In the genomic region with DNA sequence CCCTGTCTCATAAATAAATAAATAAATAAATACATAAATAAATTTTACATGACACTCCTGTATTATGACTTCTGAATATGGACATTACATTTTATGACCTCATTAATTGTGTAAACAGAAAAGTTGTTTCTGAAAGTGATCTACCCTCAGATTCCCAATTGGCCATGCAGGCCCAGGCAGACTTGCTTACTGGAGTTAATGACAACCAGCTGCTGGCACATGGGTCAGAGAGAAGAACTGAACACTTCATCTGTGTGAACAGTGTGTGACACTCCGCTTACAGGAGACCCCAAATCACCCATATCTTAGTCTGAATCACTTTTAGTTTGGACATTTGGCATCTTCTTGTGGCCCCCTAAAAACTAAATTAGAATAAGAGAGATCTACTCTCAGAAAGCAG, we compare ENCODE assay signal across 19 cellular contexts.
"Had no signal": no experiment of that assay in that cellular context is flagged by ENCODE, and none has a peak within 500 bp of the region (broad histone marks: within the 10 kb centered on the region; RNA-seq: fewer than 3 reads in every experiment).

No MANE protein-coding gene starts in this region.

- H3K4me3 Mint-ChIP-seq: activated CD4-positive, alpha-beta T cell treated with anti-CD3 and anti-CD28 coated beads, Interleukin-2, amount 10 ng/mL, durations not matched to agents 24 days and 14 days; activated CD8-positive, alpha-beta T cell treated with anti-CD3 and anti-CD28 coated beads for 36 hours; activated T-cell treated with anti-CD3 and anti-CD28 coated beads, Interleukin-2, amount 50 U/mL, for 4 hours; dendritic cell treated with granulocyte-macrophage colony-stimulating factor and Interleukin-4, amounts not matched to agents 40 ng/mL and 50 ng/mL, for 4 days; natural killer cell; stimulated activated memory B cell treated with anti-CD40 and anti-IgM and Interleukin-4, amounts not matched to agents 10 μg/mL and 1 μg/mL and 100 μg/mL, for 72 hours had no signal

- H3K9me3 Mint-ChIP-seq: activated CD4-positive, alpha-beta T cell treated with anti-CD3 and anti-CD28 coated beads, Interleukin-2, amount 10 ng/mL, durations not matched to agents 24 days and 14 days; activated CD8-positive, alpha-beta T cell treated with anti-CD3 and anti-CD28 coated beads for 36 hours; activated T-cell treated with anti-CD3 and anti-CD28 coated beads, Interleukin-2, amount 50 U/mL, for 4 hours; dendritic cell treated with granulocyte-macrophage colony-stimulating factor and Interleukin-4, amounts not matched to agents 40 ng/mL and 50 ng/mL, for 4 days; natural killer cell; stimulated activated memory B cell treated with anti-CD40 and anti-IgM and Interleukin-4, amounts not matched to agents 10 μg/mL and 1 μg/mL and 100 μg/mL, for 72 hours had no signal

- H3K27ac ChIP-seq: lower lobe of right lung, neutrophil, parathyroid adenoma, sigmoid colon, upper lobe of right lung had no signal

- H3K4me1 ChIP-seq: parathyroid adenoma, upper lobe of right lung had no signal

- H3K9me3 ChIP-seq: lower lobe of right lung, neutrophil, sigmoid colon, upper lobe of right lung had no signal

- DNase-seq: activated CD4-positive, alpha-beta T cell treated with anti-CD3 and anti-CD28 coated beads, Interleukin-2, amount 10 ng/mL, durations not matched to agents 24 days and 14 days; activated CD8-positive, alpha-beta T cell treated with anti-CD3 and anti-CD28 coated beads for 36 hours; activated effector memory CD4-positive, alpha-beta T cell treated with Interleukin-2 at 50 U/mL for 16 hours; activated naive CD4-positive, alpha-beta T cell treated with anti-CD3 and anti-CD28 coated beads, Interleukin-2, amount 50 U/mL, for 16 hours; activated T-cell treated with anti-CD3 and anti-CD28 coated beads, Interleukin-2, amount 50 U/mL, for 4 hours; effector CD8-positive, alpha-beta T cell; hypothalamus; islet precursor cell; left colon; lower lobe of right lung; natural killer cell; sigmoid colon; stimulated activated CD4-positive, alpha-beta T cell treated with anti-CD3 and anti-CD28 coated beads, Interleukin-4, amount 100 ng/mL, for 24 hours; upper lobe of right lung had no signal

- H3K27ac Mint-ChIP-seq: activated CD4-positive, alpha-beta T cell treated with anti-CD3 and anti-CD28 coated beads, Interleukin-2, amount 10 ng/mL, durations not matched to agents 24 days and 14 days; activated CD8-positive, alpha-beta T cell treated with anti-CD3 and anti-CD28 coated beads for 36 hours; dendritic cell treated with granulocyte-macrophage colony-stimulating factor and Interleukin-4, amounts not matched to agents 40 ng/mL and 50 ng/mL, for 4 days; natural killer cell; stimulated activated memory B cell treated with anti-CD40 and anti-IgM and Interleukin-4, amounts not matched to agents 10 μg/mL and 1 μg/mL and 100 μg/mL, for 72 hours had no signal

- ATAC-seq: activated CD8-positive, alpha-beta T cell treated with anti-CD3 and anti-CD28 coated beads for 36 hours; activated T-cell treated with anti-CD3 and anti-CD28 coated beads, Interleukin-2, amount 50 U/mL, for 4 hours; esophagus mucosa; left colon; lower lobe of right lung; natural killer cell; stimulated activated memory B cell treated with anti-CD40 and anti-IgM and Interleukin-4, amounts not matched to agents 10 μg/mL and 1 μg/mL and 100 μg/mL, for 72 hours; upper lobe of right lung had no signal

- H3K36me3 Mint-ChIP-seq: natural killer cell had no signal

- H3K4me3 ChIP-seq: lower lobe of right lung, sigmoid colon, upper lobe of right lung had no signal

- H3K27me3 Mint-ChIP-seq: activated CD4-positive, alpha-beta T cell treated with anti-CD3 and anti-CD28 coated beads, Interleukin-2, amount 10 ng/mL, durations not matched to agents 24 days and 14 days; activated CD8-positive, alpha-beta T cell treated with anti-CD3 and anti-CD28 coated beads for 36 hours; dendritic cell treated with granulocyte-macrophage colony-stimulating factor and Interleukin-4, amounts not matched to agents 40 ng/mL and 50 ng/mL, for 4 days; stimulated activated memory B cell treated with anti-CD40 and anti-IgM and Interleukin-4, amounts not matched to agents 10 μg/mL and 1 μg/mL and 100 μg/mL, for 72 hours had no signal
